ENCODE assay signal across 24 cellular contexts in genomic region chr4:76569225-76569624, GRCh38.
DNase-seq lines count a peak whose midpoint lies in the region; ATAC-seq, FAIRE-seq and TF ChIP-seq lines count a peak whose summit lies in the region.
"Had no signal": no experiment of that assay in that cellular context is flagged by ENCODE, and none has a peak within 500 bp of the region (broad histone marks: within the 10 kb centered on the region; RNA-seq: fewer than 3 reads in every experiment).

No MANE protein-coding gene starts in this region.

- H3K36me3 Mint-ChIP-seq in astrocyte (ENCODE audit: low read depth, unreplicated experiment) = peaks cover 3% of the 10 kb centered on the region
- no peaks in the 10 kb centered on the region for H3K36me3 Mint-ChIP-seq in nephron (ENCODE audit: low read depth)
- H3K36me3 Mint-ChIP-seq: activated naive CD8-positive, alpha-beta T cell; CD14-positive monocyte; WTC11 had no signal

- no peak for TF ChIP-seq RAD21 in A549 (conservative IDR thresholded peaks at IDR 0.05 in 1 of 2, IDR thresholded peaks at IDR 0.05 in 1 of 2)

- H3K4me1 Mint-ChIP-seq in astrocyte (ENCODE audit: low read depth, unreplicated experiment) = peaks cover 42% of the 10 kb centered on the region
- peaks cover 67% of the 10 kb centered on the region for H3K4me1 Mint-ChIP-seq in nephron
- H3K4me1 Mint-ChIP-seq: activated T-helper 17 cell treated with anti-CD3 and anti-CD28 coated beads, Interleukin-2, amount 50 U/mL, for 72 hours; CD14-positive monocyte; central memory CD8-positive, alpha-beta T cell had no signal

- intact Hi-C loops in dorsolateral prefrontal cortex (cut with DNase I) = no loop called here

- H3K9me3 Mint-ChIP-seq in astrocyte (ENCODE audit: unreplicated experiment) (no peaks in the 10 kb centered on the region), nephron (no peaks in the 10 kb centered on the region)
- H3K9me3 Mint-ChIP-seq: activated T-helper 17 cell treated with anti-CD3 and anti-CD28 coated beads, Interleukin-2, amount 50 U/mL, for 72 hours; central memory CD8-positive, alpha-beta T cell; WTC11 had no signal

- DNase-seq in A549 (ENCODE audit: low read depth in 1 of 2, low spot score in 1 of 2) = no peak
- DNase-seq in KG1 (lab: John Stamatoyannopoulos, UW) = peak; percentile 13
- DNase-seq in astrocyte (ENCODE audit: low read depth) = no peak
- no peak for DNase-seq in dorsolateral prefrontal cortex
- DNase-seq in HCEC 1CT = no peak
- no peak for DNase-seq in tibial nerve (ENCODE audit: low spot score in 2 of 2)
- DNase-seq: activated CD4-positive, alpha-beta T cell treated with anti-CD3 and anti-CD28 coated beads, Interleukin-2, amount 50 U/mL, for 4 hours; activated CD8-positive, alpha-beta memory T cell treated with anti-CD3 and anti-CD28 coated beads, Interleukin-2, amount 50 U/mL, for 4 hours; hypothalamus; NCI-H510A treated with DMSO at 0.1 percent for 48 hours; NK-92 treated with Interleukin-12 subunit alpha and Interleukin-12 subunit beta, amount 100 ng/mL, for 24 hours; occipital lobe; right cardiac atrium; upper lobe of right lung had no signal

- no peaks in the 10 kb centered on the region for H3K79me2 ChIP-seq in astrocyte (ENCODE audit: insufficient read depth, low read length)

- H3K36me3 ChIP-seq in astrocyte (ENCODE audit: insufficient read depth, low read length) (no peaks in the 10 kb centered on the region), tibial nerve (no peaks in the 10 kb centered on the region)
- H3K36me3 ChIP-seq: ascending aorta, upper lobe of right lung had no signal

- TF ChIP-seq POLR2A in A549 (IDR thresholded peaks at IDR 0.05; ENCODE audit: low read length) (no peak), tibial nerve (IDR thresholded peaks at IDR 0.05) (no peak)

- no peak for ATAC-seq in A549
- ATAC-seq in GM21515 (IDR thresholded peaks at IDR 0.05; ENCODE audit: unreplicated experiment) = no peak
- ATAC-seq: activated T-helper 17 cell treated with anti-CD3 and anti-CD28 coated beads, Interleukin-2, amount 50 U/mL, for 72 hours; right cardiac atrium; WTC11 had no signal

- H3K27me3 Mint-ChIP-seq in astrocyte (ENCODE audit: low read depth, unreplicated experiment) (no peaks in the 10 kb centered on the region), nephron (ENCODE audit: low read depth) (peaks cover 8% of the 10 kb centered on the region)

- H4K20me1 ChIP-seq in astrocyte (ENCODE audit: insufficient read depth, low read length) = no peaks in the 10 kb centered on the region

- H3K9me3 ChIP-seq in A549 (no peaks in the 10 kb centered on the region), astrocyte (ENCODE audit: insufficient read depth, low read depth, low read length) (no peaks in the 10 kb centered on the region), tibial nerve (no peaks in the 10 kb centered on the region)
- H3K9me3 ChIP-seq: ascending aorta, upper lobe of right lung had no signal

- POLR2A ChIA-PET in A549 (lab: Yijun Ruan, JAX) = no interaction called here

- H3K27ac ChIP-seq in A549 (peak overlapping the region; percentile 50 to 54; a peak in 2 of 6 replicates), astrocyte (ENCODE audit: low read depth, low read length) (no peak overlapping the region), dorsolateral prefrontal cortex (no peak overlapping the region), tibial nerve (no peak overlapping the region)
- H3K27ac ChIP-seq: epithelial cell of prostate, SK-N-MC, upper lobe of right lung had no signal

- H3K27ac Mint-ChIP-seq in astrocyte (ENCODE audit: unreplicated experiment) (no peak overlapping the region), nephron (peak overlapping the region in 2 of 3 experiments; percentile 30 to 39)
- H3K27ac Mint-ChIP-seq: activated naive CD8-positive, alpha-beta T cell; activated T-helper 17 cell treated with anti-CD3 and anti-CD28 coated beads, Interleukin-2, amount 50 U/mL, for 72 hours; CD14-positive monocyte had no signal

- WGBS in A549 (ENCODE audit: missing lambda C conversion rate) = 89% methylated on average over 3 of the region's 3 CpGs
- 59 to 62% methylated on average over 3 of the region's 3 CpGs for WGBS in tibial nerve, 2 donors

- CTCF ChIA-PET in A549 (lab: Yijun Ruan, JAX) = interaction anchor here (1.6 kb wide), 1 partner anchor 14 kb away, joined by 4 read pairs; no protein-coding TSS in a partner anchor

- peak overlapping the region; percentile 28 for H3K9ac ChIP-seq in astrocyte (ENCODE audit: low read length)

- TF ChIP-seq CTCF in A549 (IDR thresholded peaks at IDR 0.05) = no peak
- TF ChIP-seq CTCF in astrocyte (IDR thresholded peaks at IDR 0.05; ENCODE audit: insufficient read depth, low read depth, low read length) = no peak
- no peak for TF ChIP-seq CTCF in nephron (IDR thresholded peaks at IDR 0.05; ENCODE audit: unreplicated experiment in 3 of 3)
- no peak for TF ChIP-seq CTCF in dorsolateral prefrontal cortex (IDR thresholded peaks at IDR 0.05 in 54 of 56, conservative IDR thresholded peaks at IDR 0.05 in 2 of 56; ENCODE audit: low read depth in 1 of 56, partially characterized antibody in 56 of 56)
- no peak for TF ChIP-seq CTCF in tibial nerve (IDR thresholded peaks at IDR 0.05)

- H3K27me3 ChIP-seq in astrocyte (ENCODE audit: insufficient read depth, low read length) = no peaks in the 10 kb centered on the region
- H3K27me3 ChIP-seq in dorsolateral prefrontal cortex = no peaks in the 10 kb centered on the region
- H3K27me3 ChIP-seq in tibial nerve = no peaks in the 10 kb centered on the region
- H3K27me3 ChIP-seq: ascending aorta, upper lobe of right lung had no signal

- TF ChIP-seq EP300 in A549 (IDR thresholded peaks at IDR 0.05) (no peak), tibial nerve (IDR thresholded peaks at IDR 0.05) (no peak)

- H3K4me3 ChIP-seq in A549 (no peak overlapping the region), astrocyte (ENCODE audit: insufficient read depth, low read depth, low read length) (no peak overlapping the region), dorsolateral prefrontal cortex (no peak overlapping the region), tibial nerve (no peak overlapping the region)
- H3K4me3 ChIP-seq: ascending aorta, SK-N-MC, upper lobe of right lung had no signal

- no peak for FAIRE-seq in A549 (lab: Jason Lieb, UNC)
- no peak for FAIRE-seq in astrocyte (lab: Jason Lieb, UNC)

- no peak overlapping the region for H3K4me2 ChIP-seq in A549
- H3K4me2 ChIP-seq in astrocyte (ENCODE audit: low read length) = no peak overlapping the region

- H3K4me1 ChIP-seq in A549 (peaks cover 37% of the 10 kb centered on the region), astrocyte (ENCODE audit: insufficient read depth, low read length) (peaks cover 31% of the 10 kb centered on the region), tibial nerve (peaks cover 0 to 32% (median 7%) of the 10 kb centered on the region in 4 donors)
- H3K4me1 ChIP-seq: upper lobe of right lung had no signal

- H3K4me3 Mint-ChIP-seq in astrocyte (ENCODE audit: unreplicated experiment) = no peak overlapping the region
- H3K4me3 Mint-ChIP-seq in nephron = no peak overlapping the region
- H3K4me3 Mint-ChIP-seq: activated naive CD8-positive, alpha-beta T cell; activated T-helper 17 cell treated with anti-CD3 and anti-CD28 coated beads, Interleukin-2, amount 50 U/mL, for 72 hours; CD14-positive monocyte; central memory CD8-positive, alpha-beta T cell; WTC11 had no signal

- no peak overlapping the region for H2AFZ ChIP-seq in astrocyte (ENCODE audit: low read depth, low read length)

TF ChIP-seq in A549, 52 proteins besides CTCF, POLR2A, EP300 and RAD21:
- TF ChIP-seq CHD2 (IDR thresholded peaks at IDR 0.05; ENCODE audit: low read length, partially characterized antibody) = no peak
- TF ChIP-seq, protein P1, sequence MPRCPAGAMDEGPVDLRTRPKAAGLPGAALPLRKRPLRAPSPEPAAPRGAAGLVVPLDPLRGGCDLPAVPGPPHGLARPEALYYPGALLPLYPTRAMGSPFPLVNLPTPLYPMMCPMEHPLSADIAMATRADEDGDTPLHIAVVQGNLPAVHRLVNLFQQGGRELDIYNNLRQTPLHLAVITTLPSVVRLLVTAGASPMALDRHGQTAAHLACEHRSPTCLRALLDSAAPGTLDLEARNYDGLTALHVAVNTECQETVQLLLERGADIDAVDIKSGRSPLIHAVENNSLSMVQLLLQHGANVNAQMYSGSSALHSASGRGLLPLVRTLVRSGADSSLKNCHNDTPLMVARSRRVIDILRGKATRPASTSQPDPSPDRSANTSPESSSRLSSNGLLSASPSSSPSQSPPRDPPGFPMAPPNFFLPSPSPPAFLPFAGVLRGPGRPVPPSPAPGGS (IDR thresholded peaks at IDR 0.05) = no peak
- no peak for TF ChIP-seq FOXS1 (CRISPR knock-in tag; IDR thresholded peaks at IDR 0.05)
- no peak for TF ChIP-seq MAZ (IDR thresholded peaks at IDR 0.05; ENCODE audit: borderline replicate concordance, low read depth, low read length)
- no peak for TF ChIP-seq HEYL (CRISPR knock-in tag; IDR thresholded peaks at IDR 0.05)
- TF ChIP-seq ATOH8 (CRISPR knock-in tag; IDR thresholded peaks at IDR 0.05; ENCODE audit: low read depth) = no peak

Comparison
In these comparisons a context has a peak if more than half of its experiments do, and no peak if none do; other contexts are left out.
1. H3K27ac ChIP-seq: peak in A549 (2 of 2); none in astrocyte (single experiment), dorsolateral prefrontal cortex (0 of 59) and tibial nerve (0 of 4).